ENCODE assay signal across 10 cellular contexts in the genomic region with DNA sequence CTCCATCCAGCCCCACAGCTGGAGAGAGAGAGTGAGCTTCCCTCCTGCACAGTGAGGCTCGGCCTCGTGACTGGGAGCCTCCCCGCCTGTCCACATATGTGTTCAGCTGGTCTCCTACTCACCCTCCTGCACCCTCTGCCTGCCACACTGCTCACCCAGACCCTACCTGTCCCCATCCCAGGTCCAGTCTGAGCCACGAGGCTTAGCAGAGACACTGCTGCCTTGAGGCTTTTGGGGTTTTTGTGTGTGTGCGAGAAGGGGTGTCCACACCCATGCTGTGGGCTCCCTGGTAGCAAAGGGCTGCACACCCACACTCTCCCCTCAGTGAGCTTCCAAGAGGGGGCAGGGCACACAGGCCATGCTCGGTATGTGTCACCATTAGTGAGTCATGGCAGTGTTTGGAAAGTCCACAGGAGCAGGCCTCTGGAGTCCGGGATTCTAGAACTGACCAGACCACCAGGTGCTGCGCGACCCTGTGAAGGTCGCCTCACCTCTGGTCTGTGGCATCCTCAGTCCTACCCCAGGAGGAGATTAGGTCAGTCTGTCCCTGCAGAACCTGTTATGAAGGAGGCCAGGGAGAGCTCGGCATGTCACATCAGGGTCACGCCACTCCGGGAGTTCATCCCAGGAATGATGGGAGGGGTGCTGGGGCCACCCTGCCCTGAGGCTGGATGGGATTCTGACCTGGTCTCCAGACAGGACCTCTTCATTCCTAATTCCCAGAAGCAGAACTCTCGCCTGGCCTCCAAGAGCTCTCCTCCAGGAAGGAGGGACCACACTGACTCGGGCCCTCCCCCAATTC. TPM values are rescaled to one million over a fixed set of nuclear protein-coding genes. Genes with fewer than 3 reads are reported as not detected.
DNase-seq lines count a peak whose midpoint lies in the region; ATAC-seq, FAIRE-seq and TF ChIP-seq lines count a peak whose summit lies in the region.
"Had no signal": no experiment of that assay in that cellular context is flagged by ENCODE, and none has a peak within 500 bp of the region (broad histone marks: within the 10 kb centered on the region; RNA-seq: fewer than 3 reads in every experiment).

No MANE protein-coding gene starts in this region.

- no peak overlapping the region for H3K4me3 Mint-ChIP-seq in astrocyte (ENCODE audit: unreplicated experiment)
- H3K4me3 Mint-ChIP-seq: activated T-cell treated with anti-CD3 and anti-CD28 coated beads, Interleukin-2, amount 50 U/mL, for 72 hours had no signal

- H3K27ac ChIP-seq in HUES6 (ENCODE audit: low read depth, low read length) (no peak overlapping the region), astrocyte (ENCODE audit: low read depth, low read length) (peak overlapping the region; percentile 12), thoracic aorta (peak overlapping the region; percentile 68 to 85), sigmoid colon (no peak overlapping the region)

- ATAC-seq in thoracic aorta (ENCODE audit: insufficient number of reproducible peaks, low FRiP score, low read depth) = peak; percentile 60
- ATAC-seq: activated T-cell treated with anti-CD3 and anti-CD28 coated beads, Interleukin-2, amount 50 U/mL, for 72 hours had no signal

- H3K27me3 Mint-ChIP-seq in astrocyte (ENCODE audit: low read depth, unreplicated experiment) = peaks cover 2% of the 10 kb centered on the region

- no peaks in the 10 kb centered on the region for H3K36me3 Mint-ChIP-seq in astrocyte (ENCODE audit: low read depth, unreplicated experiment)

- peak overlapping the region; percentile 43 for H3K9ac ChIP-seq in HUES6 (ENCODE audit: low read length)
- peak overlapping the region; percentile 49 for H3K9ac ChIP-seq in astrocyte (ENCODE audit: low read length)

- no peak for TF ChIP-seq EP300 in sigmoid colon (IDR thresholded peaks at IDR 0.05)

- H3K4me3 ChIP-seq in HUES6 (ENCODE audit: low read depth, low read length) = no peak overlapping the region
- no peak overlapping the region for H3K4me3 ChIP-seq in astrocyte (ENCODE audit: insufficient read depth, low read depth, low read length)
- H3K4me3 ChIP-seq in thoracic aorta = no peak overlapping the region
- H3K4me3 ChIP-seq in sigmoid colon = no peak overlapping the region

- H3K36me3 ChIP-seq in HUES6 (ENCODE audit: control insufficient read depth, insufficient read depth, low read length) (no peaks in the 10 kb centered on the region), astrocyte (ENCODE audit: insufficient read depth, low read length) (no peaks in the 10 kb centered on the region), thoracic aorta (no peaks in the 10 kb centered on the region), sigmoid colon (no peaks in the 10 kb centered on the region)

- H3K9me3 ChIP-seq in HUES6 (ENCODE audit: control insufficient read depth, insufficient read depth, low read depth, low read length) = no peaks in the 10 kb centered on the region
- no peaks in the 10 kb centered on the region for H3K9me3 ChIP-seq in astrocyte (ENCODE audit: insufficient read depth, low read depth, low read length)
- no peaks in the 10 kb centered on the region for H3K9me3 ChIP-seq in thoracic aorta
- H3K9me3 ChIP-seq in sigmoid colon = no peaks in the 10 kb centered on the region

- TF ChIP-seq POLR2A in sigmoid colon (IDR thresholded peaks at IDR 0.05) = no peak

- FAIRE-seq in astrocyte (lab: Jason Lieb, UNC) = no peak

- H2AFZ ChIP-seq in astrocyte (ENCODE audit: low read depth, low read length) = no peak overlapping the region

- DNase-seq in astrocyte (ENCODE audit: low read depth) (peak; percentile 64), islet precursor cell (peak; percentile 92), thoracic aorta (ENCODE audit: low spot score) (peak; percentile 47), 8988T (no peak), NCI-H2196 (lab: John Stamatoyannopoulos, UW; ENCODE audit: unreplicated experiment) (no peak), sigmoid colon (no peak)
- no peak for DNase-seq in stimulated activated CD4-positive, alpha-beta T cell treated with anti-CD3 and anti-CD28 coated beads, Interleukin-4, amount 100 ng/mL, for 24 hours
- DNase-seq: activated T-cell treated with anti-CD3 and anti-CD28 coated beads, Interleukin-2, amount 50 U/mL, for 72 hours; NCI-H1436 treated with DMSO at 0.1 percent for 48 hours had no signal

- H3K27ac Mint-ChIP-seq in astrocyte (ENCODE audit: unreplicated experiment) = peak overlapping the region; percentile 72
- H3K27ac Mint-ChIP-seq: activated T-cell treated with anti-CD3 and anti-CD28 coated beads, Interleukin-2, amount 50 U/mL, for 72 hours had no signal

- H3K27me3 ChIP-seq in HUES6 (ENCODE audit: control insufficient read depth, insufficient read depth, low read length) = no peaks in the 10 kb centered on the region; the same call in 1 of the 2 replicates
- H3K27me3 ChIP-seq in astrocyte (ENCODE audit: insufficient read depth, low read length) = no peaks in the 10 kb centered on the region
- no peaks in the 10 kb centered on the region for H3K27me3 ChIP-seq in thoracic aorta (replicated peaks; ENCODE audit: insufficient read depth)
- no peaks in the 10 kb centered on the region for H3K27me3 ChIP-seq in sigmoid colon

- 90 to 91% methylated on average over 15 of the region's 15 CpGs for WGBS in sigmoid colon, 2 donors

- H3K4me1 Mint-ChIP-seq in astrocyte (ENCODE audit: low read depth, unreplicated experiment) = peaks cover 33% of the 10 kb centered on the region

- intact Hi-C loops in sigmoid colon (cut with DNase I) = no loop called here

- TF ChIP-seq CTCF in astrocyte (IDR thresholded peaks at IDR 0.05; ENCODE audit: insufficient read depth, low read depth, low read length) = no peak
- TF ChIP-seq CTCF in thoracic aorta (IDR thresholded peaks at IDR 0.05) = no peak
- TF ChIP-seq CTCF in sigmoid colon (IDR thresholded peaks at IDR 0.05) = no peak

- no peaks in the 10 kb centered on the region for H3K9me3 Mint-ChIP-seq in astrocyte (ENCODE audit: unreplicated experiment)
- H3K9me3 Mint-ChIP-seq: activated T-cell treated with anti-CD3 and anti-CD28 coated beads, Interleukin-2, amount 50 U/mL, for 72 hours had no signal

- no peaks in the 10 kb centered on the region for H3K79me2 ChIP-seq in astrocyte (ENCODE audit: insufficient read depth, low read length)

- peak overlapping the region; percentile 50 for H3K4me2 ChIP-seq in astrocyte (ENCODE audit: low read length)

- H4K20me1 ChIP-seq in astrocyte (ENCODE audit: insufficient read depth, low read length) = no peaks in the 10 kb centered on the region

- H3K4me1 ChIP-seq in HUES6 (ENCODE audit: control insufficient read depth, insufficient read depth, low read length) = peaks cover 54% of the 10 kb centered on the region
- H3K4me1 ChIP-seq in astrocyte (ENCODE audit: insufficient read depth, low read length) = peaks cover 43% of the 10 kb centered on the region
- peaks cover 23 to 82% of the 10 kb centered on the region in 2 donors for H3K4me1 ChIP-seq in thoracic aorta (ENCODE audit: control insufficient read depth in 1 of 2, low read depth in 2 of 2)
- peaks cover 0 to 40% (median 20%) of the 10 kb centered on the region in 4 donors for H3K4me1 ChIP-seq in sigmoid colon

RNA-seq across cellular contexts. Expression of a gene that starts 39.9 kb away (rescaled TPM):
- total RNA-seq in astrocyte = 62.9 and 76.2 TPM in 2 replicates
- total RNA-seq in thoracic aorta = 100 to 1,000 TPM in 1 of 2 donors, 10 to 100 TPM in 1; 80.8 to 107 TPM
- total RNA-seq in sigmoid colon = 10 to 100 TPM; 13.2 to 29.1 (median 21.5) TPM
- polyA plus RNA-seq in sigmoid colon = 10 to 100 TPM; 16.8 to 19.0 (median 18.3) TPM

Comparison
In these comparisons a context has a peak if more than half of its experiments do, and no peak if none do; other contexts are left out.
1. H3K27ac ChIP-seq: peak in astrocyte (single experiment) and thoracic aorta (2 of 2); none in HUES6 (single experiment) and sigmoid colon (0 of 4).
2. DNase-seq: peak in astrocyte (single experiment), islet precursor cell (single experiment) and thoracic aorta (single experiment); none in 8988T (single experiment), stimulated activated CD4-positive, alpha-beta T cell treated with anti-CD3 and anti-CD28 coated beads, Interleukin-4, amount 100 ng/mL, for 24 hours (single experiment), NCI-H2196 (single experiment) and sigmoid colon (single experiment).